In the genomic region with DNA sequence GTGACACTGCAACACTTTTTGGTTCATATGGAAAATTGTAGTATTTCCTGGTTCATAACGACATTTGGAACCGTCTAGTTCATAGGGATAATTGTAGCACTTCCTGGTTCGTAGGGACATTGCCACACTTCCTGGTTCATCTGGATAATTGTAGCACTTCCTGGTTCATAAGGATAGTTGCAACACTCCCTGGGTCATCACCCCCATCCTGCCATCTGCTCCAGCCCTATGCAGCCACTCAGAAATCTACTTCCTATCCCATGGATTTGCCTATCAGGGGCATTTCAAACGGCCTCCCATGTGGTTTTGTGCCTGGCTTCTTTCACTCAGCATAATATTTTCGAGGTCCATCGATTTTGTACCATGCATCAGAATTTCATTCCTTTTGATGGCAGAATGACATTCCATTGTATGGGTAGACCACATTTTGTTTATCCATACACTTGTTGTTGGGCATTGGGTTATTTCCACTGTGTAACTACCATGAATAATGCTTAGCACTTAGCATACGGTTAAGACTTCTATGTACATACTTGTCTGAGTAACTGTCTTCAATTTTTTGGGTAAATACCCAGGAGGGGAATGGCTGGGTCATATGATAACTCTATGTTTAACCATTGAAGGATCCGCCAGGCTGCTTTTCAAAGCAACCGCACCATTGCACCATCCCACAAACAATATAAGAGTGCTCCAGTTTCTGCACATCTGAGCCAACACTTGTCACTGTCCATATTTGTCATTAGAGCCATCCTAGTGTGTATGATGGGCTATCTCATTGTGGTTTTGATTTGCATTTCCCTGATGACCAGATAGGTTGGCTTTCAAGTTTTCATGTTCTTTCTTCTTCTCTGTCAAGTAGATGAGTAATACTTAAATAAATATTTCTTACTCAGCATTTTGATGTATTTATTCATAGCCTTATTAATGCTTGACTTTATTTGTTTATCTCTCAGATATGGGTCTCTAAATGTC, we compare ENCODE assay signal across 12 cellular contexts. TPM values are rescaled to one million over a fixed set of nuclear protein-coding genes. Genes with fewer than 3 reads are reported as not detected.
DNase-seq lines count a peak whose midpoint lies in the region; ATAC-seq, FAIRE-seq and TF ChIP-seq lines count a peak whose summit lies in the region.
"Had no signal": no experiment of that assay in that cellular context is flagged by ENCODE, and none has a peak within 500 bp of the region (broad histone marks: within the 10 kb centered on the region; RNA-seq: fewer than 3 reads in every experiment).

No MANE protein-coding gene starts in this region.

- H4K20me1 ChIP-seq in GM12878 (ENCODE audit: control insufficient read depth, insufficient read depth) (no peaks in the 10 kb centered on the region), GM23338 (replicated peaks; ENCODE audit: insufficient read depth) (no peaks in the 10 kb centered on the region; the same call in 1 of the 2 replicates)

- RAD21 ChIA-PET in GM12878 (lab: Charles Lee; ENCODE audit: unreplicated experiment) = no interaction called here

- H3K4me3 ChIP-seq in GM12878 = no peak overlapping the region
- H3K4me3 ChIP-seq in GM23338 = no peak overlapping the region
- H3K4me3 ChIP-seq: suprapubic skin had no signal

- H3K27me3 ChIP-seq in GM12878 (replicated peaks in 1 of 2; ENCODE audit: control insufficient read depth in 2 of 2, insufficient read depth in 2 of 2, low read length in 1 of 2) (no peaks in the 10 kb centered on the region), GM23338 (ENCODE audit: insufficient read depth) (no peaks in the 10 kb centered on the region)
- H3K27me3 ChIP-seq: suprapubic skin had no signal

- FAIRE-seq in GM12891 (lab: Jason Lieb, UNC) = no peak
- FAIRE-seq in GM12878 (lab: Jason Lieb, UNC) = no peak
- FAIRE-seq: D721Med, RCC 7860 had no signal

- peaks cover 8% of the 10 kb centered on the region; the same call in 1 of the 2 replicates for H3K9me2 ChIP-seq in GM23338 (ENCODE audit: insufficient read depth)

- peaks cover 61% of the 10 kb centered on the region for H3K36me3 Mint-ChIP-seq in GM23338 (ENCODE audit: low read depth)

- peaks cover 3% of the 10 kb centered on the region; the same call in 1 of the 3 replicates for H3K9me3 Mint-ChIP-seq in GM23338

- H3K4me1 Mint-ChIP-seq in GM23338 = no peaks in the 10 kb centered on the region

- 81% methylated on average over 9 of the region's 9 CpGs for WGBS in GM12878 (ENCODE audit: insufficient coverage, insufficient replicate concordance, low lambda C conversion rate, missing lambda C conversion rate)

- in situ Hi-C loops in GM12878 (cut with MboI) = no loop called here

- DNase-seq in GM12891 (ENCODE audit: insufficient read length, low spot score) = no peak
- no peak for DNase-seq in GM12878 (ENCODE audit: low read depth, low spot score)
- peak; percentile 38 for DNase-seq in non-pigmented ciliary epithelial cell (ENCODE audit: low read depth)
- DNase-seq in activated effector memory CD4-positive, alpha-beta T cell treated with Interleukin-2 at 50 U/mL for 16 hours = no peak
- DNase-seq in GM23338 (ENCODE audit: low spot score) = no peak
- DNase-seq: dermis blood vessel endothelial cell, NCI-H1092 had no signal

- POLR2A ChIA-PET in GM12878 (lab: Charles Lee) = no interaction called here

- H3K4me1 ChIP-seq in GM12878 (ENCODE audit: control insufficient read depth, insufficient read depth, low read length) (no peaks in the 10 kb centered on the region), GM23338 (ENCODE audit: insufficient read depth) (no peaks in the 10 kb centered on the region)
- H3K4me1 ChIP-seq: suprapubic skin had no signal

- CTCF ChIA-PET in GM12878 (lab: Yijun Ruan, JAX) = no interaction called here

- peaks cover 5% of the 10 kb centered on the region for H3K27me3 Mint-ChIP-seq in GM23338 (ENCODE audit: insufficient read depth, low read depth, poor library complexity)

- peaks cover 3 to 8% of the 10 kb centered on the region in 2 experiments; a peak in 3 of 4 replicates for H3K36me3 ChIP-seq in GM12878 (ENCODE audit: control insufficient read depth in 2 of 2, insufficient read depth in 2 of 2, low read length in 1 of 2)
- peaks cover 15% of the 10 kb centered on the region for H3K36me3 ChIP-seq in GM23338 (ENCODE audit: insufficient read depth)

- BruUV-seq in GM12878 (replicated peaks; lab: Mats Ljungman, UMichigan) = no TSS peak

- H3K27ac Mint-ChIP-seq in GM23338 = no peak overlapping the region

- no peak overlapping the region for H3K9ac ChIP-seq in GM12878 (ENCODE audit: control insufficient read depth, insufficient read depth, low read length)

- H3K9me3 ChIP-seq in GM12878 (replicated peaks; ENCODE audit: control insufficient read depth, insufficient read depth, low read length) = peaks cover 27% of the 10 kb centered on the region
- H3K9me3 ChIP-seq: suprapubic skin had no signal

- no peak for TF ChIP-seq RAD21 in GM12878 (IDR thresholded peaks at IDR 0.05; ENCODE audit: insufficient read depth, low read depth, low read length)

- no peak overlapping the region for H3K4me3 Mint-ChIP-seq in GM23338

- intact Hi-C loops in GM12878 (cut with micrococcal nuclease; ENCODE audit: unreplicated experiment) = no loop called here

- no peaks in the 10 kb centered on the region for H3K79me2 ChIP-seq in GM12878 (ENCODE audit: control insufficient read depth, insufficient read depth, low read length)
- H3K79me2 ChIP-seq in GM23338 (replicated peaks; ENCODE audit: insufficient read depth) = peaks cover 12% of the 10 kb centered on the region

- H3K4me2 ChIP-seq in GM12878 (ENCODE audit: control insufficient read depth, insufficient read depth) (no peak overlapping the region), GM23338 (no peak overlapping the region)

- H2AFZ ChIP-seq in GM12878 (ENCODE audit: control insufficient read depth, low read depth, low read length) = peak overlapping the region; percentile 71
- H2AFZ ChIP-seq in GM23338 = no peak overlapping the region

- peaks cover 9% of the 10 kb centered on the region for H3F3A ChIP-seq in GM23338 (replicated peaks; ENCODE audit: low read depth)

- H3K27ac ChIP-seq in GM12878 (ENCODE audit: control insufficient read depth, insufficient read depth) (no peak overlapping the region), GM23338 (ENCODE audit: low read depth) (no peak overlapping the region)
- H3K27ac ChIP-seq: suprapubic skin had no signal

- peak; percentile 50 for ATAC-seq in HG03442 (IDR thresholded peaks at IDR 0.05; ENCODE audit: unreplicated experiment)
- ATAC-seq in GM12878 = peak; percentile 83
- ATAC-seq in GM23338 = no peak
- no peak for ATAC-seq in GM21717 (IDR thresholded peaks at IDR 0.05; ENCODE audit: unreplicated experiment)

- no peak for TF ChIP-seq CTCF in GM12878 (IDR thresholded peaks at IDR 0.05 in 2 of 3, conservative IDR thresholded peaks at IDR 0.05 in 1 of 3; ENCODE audit: control insufficient read depth in 2 of 3, extremely low read depth in 1 of 3, insufficient read depth in 1 of 3, low read depth in 3 of 3, low read length in 3 of 3)
- no peak for TF ChIP-seq CTCF in GM23338 (conservative IDR thresholded peaks at IDR 0.05; ENCODE audit: low read depth in 2 of 2)

- TF ChIP-seq POLR2A in GM12891 (IDR thresholded peaks at IDR 0.05; ENCODE audit: low read depth, low read length) (no peak), GM12878 (IDR thresholded peaks at IDR 0.05; ENCODE audit: low read depth, low read length) (no peak)

- TF ChIP-seq EP300 in GM12878 (IDR thresholded peaks at IDR 0.05; ENCODE audit: borderline replicate concordance in 1 of 2, control insufficient read depth in 1 of 2, low read depth in 2 of 2, low read length in 2 of 2) = no peak

- SMC1A ChIA-PET in GM12878 (lab: Charles Lee; ENCODE audit: uncharacterized antibody, unreplicated experiment) = no interaction called here

TF ChIP-seq in GM12891, 5 proteins besides CTCF, POLR2A, EP300 and RAD21:
- no peak for TF ChIP-seq PAX5 (IDR thresholded peaks at IDR 0.05; ENCODE audit: insufficient read depth, low read length, severe bottlenecking)
- TF ChIP-seq SPI1 (IDR thresholded peaks at IDR 0.05; ENCODE audit: low read depth, low read length) = no peak
- peak; percentile 60; the same call in 1 of the 2 replicates for TF ChIP-seq POU2F2 (IDR thresholded peaks at IDR 0.05; ENCODE audit: low read depth, low read length)
- no peak for TF ChIP-seq POLR2AphosphoS5 (IDR thresholded peaks at IDR 0.05; ENCODE audit: low read depth, low read length)

TF ChIP-seq in GM12878, 131 proteins besides CTCF, POLR2A, EP300 and RAD21 (continues in another document):
- TF ChIP-seq CBX5 (IDR thresholded peaks at IDR 0.05; ENCODE audit: low read depth) (0 out of 2 replicates have a peak, but pooled peaks have one; percentile 15), SRF (IDR thresholded peaks at IDR 0.05; ENCODE audit: low read depth in 2 of 2, low read length in 2 of 2) (no peak)

TF ChIP-seq in GM23338, 12 proteins besides CTCF, POLR2A, EP300 and RAD21 (continues in another document):
- TF ChIP-seq NANOG (IDR thresholded peaks at IDR 0.05; ENCODE audit: borderline replicate concordance) (no peak), EZH2 (IDR thresholded peaks at IDR 0.05; ENCODE audit: low read depth, unreplicated experiment) (no peak), ZNF114 (CRISPR knock-in tag; IDR thresholded peaks at IDR 0.05) (no peak), STAT1 (IDR thresholded peaks at IDR 0.05; ENCODE audit: unreplicated experiment) (no peak)

RNA-seq across cellular contexts. Expression of gene CD99, which starts 58.3 kb away (rescaled TPM):
- 91.8 TPM for polyA plus RNA-seq in GM12891 (2012; ENCODE audit: low read depth, missing spikeins)
- total RNA-seq in GM12878 (2013; cell fraction: nucleolus; rRNA removed) = 84.7 and 89.7 TPM in 2 replicates
- 157 and 163 TPM in 2 replicates for total RNA-seq in GM12878 (2014; rRNA removed)
- 128 and 134 TPM in 2 replicates for total RNA-seq in GM12878 (2014; rRNA removed; fragmentation: Illumina TruSeq; extraction: Trizol)
- 174 and 181 TPM in 2 replicates for total RNA-seq in GM12878 (2021)
- 27.6 TPM for polyA plus RNA-seq in GM12878 (2011; ENCODE audit: low read depth)
- 31.4 and 43.4 TPM in 2 replicates for polyA plus RNA-seq in GM12878 (2011; rRNA removed)
- polyA plus RNA-seq in GM12878 (2011; cell fraction: cytosol; rRNA removed) = 73.8 and 89.2 TPM in 2 replicates
- polyA plus RNA-seq in GM12878 (2011; cell fraction: nucleus; rRNA removed) = 52.7 and 65.2 TPM in 2 replicates
- 83.9 and 108 TPM in 2 replicates for polyA plus RNA-seq in GM12878 (2012)
- 148 and 154 TPM in 2 replicates for polyA plus RNA-seq in GM12878 (2014; fragmentation: Illumina TruSeq; extraction: Trizol)
- polyA plus RNA-seq in GM12878 (2014; fragmentation: Nextera tagmentation; extraction: Ambion mirVana) = 10 to 100 TPM; 24.8 to 52.1 TPM
- polyA plus RNA-seq in GM12878 (2014; rRNA removed) = 227 and 242 TPM in 2 replicates
- 100 to 1,000 TPM; 169 to 193 TPM for polyA plus RNA-seq in GM12878 (2016; fragmentation: Nextera tagmentation; extraction: Ambion mirVana)
- 21.3 and 37.8 TPM in 2 replicates for polyA minus RNA-seq in GM12878 (2011; rRNA and poly(A)+ RNA removed)
- 32.6 and 35.1 TPM in 2 replicates for polyA minus RNA-seq in GM12878 (2011; cell fraction: cytosol; rRNA and poly(A)+ RNA removed)
- 8.7 and 16.3 TPM in 2 replicates for polyA minus RNA-seq in GM12878 (2011; cell fraction: nucleus; rRNA and poly(A)+ RNA removed)
- 28.5 and 34.5 TPM in 2 replicates for total RNA-seq in GM23338 (2014; rRNA removed; shearing (Covaris generic))
- 43.1 and 43.7 TPM in 2 replicates for polyA plus RNA-seq in GM23338 (2016; fragmentation: Nextera tagmentation; extraction: Ambion mirVana)

Comparison
In these comparisons a context has a peak if more than half of its experiments do, and no peak if none do; other contexts are left out.
1. ATAC-seq: peak in HG03442 (single experiment) and GM12878 (single experiment); none in GM23338 (single experiment) and GM21717 (single experiment).